26 cellular contexts compared by ENCODE assay signal in the genomic region with DNA sequence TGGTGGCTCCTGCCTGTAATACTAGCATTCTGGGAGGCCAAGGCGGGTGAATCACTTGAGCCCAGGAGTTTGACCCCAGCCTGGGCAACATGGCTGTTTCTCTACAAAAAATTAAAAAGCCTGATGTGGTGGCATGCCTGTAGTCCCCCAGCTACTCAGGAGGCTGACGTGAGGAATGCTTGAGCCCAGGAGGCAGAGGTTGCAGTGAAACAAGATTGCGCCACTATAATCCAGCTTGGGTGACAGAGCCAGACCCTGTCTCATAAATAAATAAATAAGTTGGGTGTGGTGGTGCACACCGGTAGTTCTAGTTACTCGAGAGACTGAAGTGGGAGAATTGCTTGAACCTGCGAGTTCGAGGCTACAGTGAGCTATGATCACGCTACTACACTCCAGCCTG.
A peak's percentile ranks its signal among the peaks of the same experiment; 100 is the strongest.
DNase-seq lines count a peak whose midpoint lies in the region; ATAC-seq and TF ChIP-seq lines count a peak whose summit lies in the region.
"Had no signal": no experiment of that assay in that cellular context is flagged by ENCODE, and none has a peak within 500 bp of the region (broad histone marks: within the 10 kb centered on the region; RNA-seq: fewer than 3 reads in every experiment).

No MANE protein-coding gene starts in this region.

- H3K9ac ChIP-seq in SK-N-MC (ENCODE audit: insufficient read length), result no peak overlapping the region

- H3K4me3 ChIP-seq in GM23338 (no peak overlapping the region; the same call in 1 of the 2 replicates), SK-N-MC (no peak overlapping the region), epithelial cell of esophagus (ENCODE audit: low read length) (no peak overlapping the region)
- H3K4me3 ChIP-seq: left lung, right atrium auricular region, testis had no signal

- H3K9me2 ChIP-seq in GM23338 (ENCODE audit: insufficient read depth), result no peaks in the 10 kb centered on the region

- H3K27me3 ChIP-seq in GM23338 (ENCODE audit: insufficient read depth), result no peaks in the 10 kb centered on the region
- H3K27me3 ChIP-seq: left lung, neutrophil, right atrium auricular region, testis had no signal

- no peaks in the 10 kb centered on the region for H3F3A ChIP-seq in GM23338 (replicated peaks; ENCODE audit: low read depth)

- H3K9me3 ChIP-seq in SK-N-MC (ENCODE audit: low read depth, low read length), result no peaks in the 10 kb centered on the region
- H3K9me3 ChIP-seq: left lung, neutrophil, right atrium auricular region, testis had no signal

- intact Hi-C loops in left ventricle myocardium superior (cut with micrococcal nuclease), result no loop called here

- H4K20me1 ChIP-seq in GM23338 (replicated peaks; ENCODE audit: insufficient read depth), result peaks cover 7% of the 10 kb centered on the region

- H3K27me3 Mint-ChIP-seq in GM23338 (ENCODE audit: insufficient read depth, low read depth, poor library complexity) (no peaks in the 10 kb centered on the region), type B pancreatic cell (no peaks in the 10 kb centered on the region)
- H3K27me3 Mint-ChIP-seq: activated CD4-positive, alpha-beta memory T cell treated with anti-CD3 and anti-CD28 coated beads, Interleukin-2, amount 10 ng/mL, durations not matched to agents 7 days and 5 days; activated naive CD4-positive, alpha-beta T cell treated with anti-CD3 and anti-CD28 coated beads, Interleukin-2, amount 50 U/mL, for 24 hours; stimulated activated naive CD8-positive, alpha-beta T cell treated with anti-CD3 and anti-CD28 coated beads, Interleukin-15, Interleukin-2, amounts not matched to agents 100 ng/mL and 50 ng/mL, for 24 hours had no signal

- no peak overlapping the region for H2AFZ ChIP-seq in GM23338

- TF ChIP-seq CTCF in GM23338 (conservative IDR thresholded peaks at IDR 0.05; ENCODE audit: low read depth in 2 of 2) (no peak), epithelial cell of esophagus (IDR thresholded peaks at IDR 0.05; ENCODE audit: insufficient read depth, low read depth, low read length, missing control alignments) (no peak), type B pancreatic cell (conservative IDR thresholded peaks at IDR 0.05) (no peak)

- H3K4me1 Mint-ChIP-seq in GM23338, result peaks cover 32% of the 10 kb centered on the region
- H3K4me1 Mint-ChIP-seq in type B pancreatic cell (ENCODE audit: unreplicated experiment), result peaks cover 10% of the 10 kb centered on the region

- H3K36me3 ChIP-seq in GM23338 (ENCODE audit: insufficient read depth) (no peaks in the 10 kb centered on the region), SK-N-MC (ENCODE audit: insufficient read depth, low read length) (peaks cover 27% of the 10 kb centered on the region)
- H3K36me3 ChIP-seq: left lung, neutrophil had no signal

- peaks cover 72% of the 10 kb centered on the region for H3K79me2 ChIP-seq in GM23338 (replicated peaks; ENCODE audit: insufficient read depth)

- no peak overlapping the region for H3K4me3 Mint-ChIP-seq in GM23338
- no peak overlapping the region for H3K4me3 Mint-ChIP-seq in type B pancreatic cell
- H3K4me3 Mint-ChIP-seq: activated CD4-positive, alpha-beta memory T cell treated with anti-CD3 and anti-CD28 coated beads, Interleukin-2, amount 10 ng/mL, durations not matched to agents 7 days and 5 days; activated naive CD4-positive, alpha-beta T cell treated with anti-CD3 and anti-CD28 coated beads, Interleukin-2, amount 50 U/mL, for 24 hours; mesothelial cell of epicardium; stimulated activated naive CD8-positive, alpha-beta T cell treated with anti-CD3 and anti-CD28 coated beads, Interleukin-15, Interleukin-2, amounts not matched to agents 100 ng/mL and 50 ng/mL, for 24 hours had no signal

- H3K27ac Mint-ChIP-seq in GM23338, result peak overlapping the region; percentile 77
- no peak overlapping the region for H3K27ac Mint-ChIP-seq in type B pancreatic cell
- H3K27ac Mint-ChIP-seq: activated CD4-positive, alpha-beta memory T cell treated with anti-CD3 and anti-CD28 coated beads, Interleukin-2, amount 10 ng/mL, durations not matched to agents 7 days and 5 days; activated naive CD4-positive, alpha-beta T cell treated with anti-CD3 and anti-CD28 coated beads, Interleukin-2, amount 50 U/mL, for 24 hours; mesothelial cell of epicardium had no signal

- no peak overlapping the region; the same call in 1 of the 2 replicates for H3K4me2 ChIP-seq in GM23338

- peaks cover 28% of the 10 kb centered on the region for H3K4me1 ChIP-seq in GM23338 (ENCODE audit: insufficient read depth)
- H3K4me1 ChIP-seq: testis had no signal

- H3K27ac ChIP-seq in GM23338 (ENCODE audit: low read depth), result peak overlapping the region; percentile 83
- peak overlapping the region; percentile 90; the same call in 1 of the 2 replicates for H3K27ac ChIP-seq in SK-N-MC
- H3K27ac ChIP-seq: left lung, neutrophil, right atrium auricular region, testis had no signal

- H3K36me3 Mint-ChIP-seq in GM23338 (ENCODE audit: low read depth), result peaks cover 27% of the 10 kb centered on the region
- peaks cover 23% of the 10 kb centered on the region for H3K36me3 Mint-ChIP-seq in type B pancreatic cell

- H3K9me3 Mint-ChIP-seq in GM23338 (no peaks in the 10 kb centered on the region), type B pancreatic cell (no peaks in the 10 kb centered on the region)
- H3K9me3 Mint-ChIP-seq: activated CD4-positive, alpha-beta memory T cell treated with anti-CD3 and anti-CD28 coated beads, Interleukin-2, amount 10 ng/mL, durations not matched to agents 7 days and 5 days; activated naive CD4-positive, alpha-beta T cell treated with anti-CD3 and anti-CD28 coated beads, Interleukin-2, amount 50 U/mL, for 24 hours; stimulated activated naive CD8-positive, alpha-beta T cell treated with anti-CD3 and anti-CD28 coated beads, Interleukin-15, Interleukin-2, amounts not matched to agents 100 ng/mL and 50 ng/mL, for 24 hours had no signal

- DNase-seq in GM23338 (ENCODE audit: low spot score), result no peak
- DNase-seq in SK-N-MC (ENCODE audit: low read depth, low spot score), result no peak
- DNase-seq in epithelial cell of esophagus (ENCODE audit: low read depth), result peak; percentile 29
- peak; percentile 36 for DNase-seq in type B pancreatic cell (ENCODE audit: extremely low spot score, unreplicated experiment)
- no peak for DNase-seq in T-helper 2 cell
- DNase-seq in HuH-7 (ENCODE audit: low spot score), result no peak
- DNase-seq in left ventricle myocardium superior, result no peak
- DNase-seq: activated CD4-positive, alpha-beta memory T cell treated with anti-CD3 and anti-CD28 coated beads, Interleukin-2, amount 10 ng/mL, durations not matched to agents 7 days and 5 days; activated CD4-positive, alpha-beta T cell treated with anti-CD3 and anti-CD28 coated beads for 1 hour; activated CD8-positive, alpha-beta memory T cell treated with anti-CD3 and anti-CD28 coated beads, Interleukin-2, amount 50 U/mL, for 48 hours; amygdala; C1 segment of cervical spinal cord; DMS153; glutamatergic neuron; H7; left lung; NCI-H1048; NCI-H1694; NCI-H446 treated with DMSO at 0.1 percent for 48 hours; stimulated activated CD4-positive, alpha-beta T cell treated with anti-CD3 and anti-CD28 coated beads, Interleukin-2, amount 100 ng/mL, for 24 hours; testis had no signal

- ATAC-seq in GM23338 (peak; percentile 37; the same call in 2 of the 3 replicates), left ventricle myocardium superior (no peak)
- ATAC-seq: left lung had no signal

TF ChIP-seq in GM23338, 12 proteins besides CTCF, POLR2A, EP300 and RAD21:
- TF ChIP-seq NANOG (IDR thresholded peaks at IDR 0.05; ENCODE audit: borderline replicate concordance), result no peak
- TF ChIP-seq JUNB (IDR thresholded peaks at IDR 0.05; ENCODE audit: unreplicated experiment), result no peak
- no peak for TF ChIP-seq ZNF331 (CRISPR knock-in tag; IDR thresholded peaks at IDR 0.05; ENCODE audit: low read depth)

Comparison
In these comparisons a context has a peak if more than half of its experiments do, and no peak if none do; other contexts are left out.
1. DNase-seq: peak in epithelial cell of esophagus (single experiment) and type B pancreatic cell (single experiment); none in GM23338 (single experiment), SK-N-MC (single experiment), T-helper 2 cell (0 of 5), HuH-7 (single experiment) and left ventricle myocardium superior (single experiment).